In genomic region chr1:78677788-78678187, GRCh38 we compare ENCODE assay signal across 1 cellular context.
TF ChIP-seq lines count a peak whose summit lies in the region.

No MANE protein-coding gene starts in this region.

TF ChIP-seq in HepG2, 621 proteins besides CTCF, POLR2A, EP300 and RAD21:
- no peak for TF ChIP-seq ASH2L (IDR thresholded peaks at IDR 0.05; ENCODE audit: insufficient read length, low read depth, low read length)
- TF ChIP-seq CEBPB (IDR thresholded peaks at IDR 0.05; ENCODE audit: borderline replicate concordance, low read depth, low read length): peak; percentile 53
- TF ChIP-seq NFE2L2 (IDR thresholded peaks at IDR 0.05; ENCODE audit: low read length): no peak
- no peak for TF ChIP-seq ZSCAN9 (CRISPR knock-in tag; IDR thresholded peaks at IDR 0.05; ENCODE audit: borderline replicate concordance)
- no peak for TF ChIP-seq TEAD2 (CRISPR knock-in tag; IDR thresholded peaks at IDR 0.05)
TF ChIP-seq in HepG2: peak in this region for 1.
